18 cellular contexts compared by ENCODE assay signal in genomic region chr10:73043766-73044377, GRCh38. TPM values are rescaled to one million over a fixed set of nuclear protein-coding genes. Genes with fewer than 3 reads are reported as not detected.
A peak's percentile ranks its signal among the peaks of the same experiment; 100 is the strongest.
DNase-seq lines count a peak whose midpoint lies in the region; ATAC-seq, FAIRE-seq and TF ChIP-seq lines count a peak whose summit lies in the region.
"Had no signal": no experiment of that assay in that cellular context is flagged by ENCODE, and none has a peak within 500 bp of the region (broad histone marks: within the 10 kb centered on the region; RNA-seq: fewer than 3 reads in every experiment).

No MANE protein-coding gene starts in this region.

- SMC1A ChIA-PET in GM12878 (lab: Charles Lee; ENCODE audit: uncharacterized antibody, unreplicated experiment) = interaction anchor here (0.8 kb wide), 1 partner anchor 116 kb away, joined by 3 read pairs; no protein-coding TSS in a partner anchor

- H4K20me1 ChIP-seq in GM12878 (ENCODE audit: control insufficient read depth, insufficient read depth) = no peaks in the 10 kb centered on the region

- TF ChIP-seq CTCF in GM12878 (IDR thresholded peaks at IDR 0.05 in 2 of 3, conservative IDR thresholded peaks at IDR 0.05 in 1 of 3; ENCODE audit: control insufficient read depth in 2 of 3, extremely low read depth in 1 of 3, insufficient read depth in 1 of 3, low read depth in 3 of 3, low read length in 3 of 3) (no peak), gastroesophageal sphincter (IDR thresholded peaks at IDR 0.05) (no peak), stomach (IDR thresholded peaks at IDR 0.05) (no peak)
- TF ChIP-seq CTCF in CD4-positive, alpha-beta T cell (IDR thresholded peaks at IDR 0.05) = no peak

- no peaks in the 10 kb centered on the region for H3K9me3 ChIP-seq in GM12878 (replicated peaks; ENCODE audit: control insufficient read depth, insufficient read depth, low read length)
- H3K9me3 ChIP-seq in gastroesophageal sphincter = no peaks in the 10 kb centered on the region
- H3K9me3 ChIP-seq in stomach = no peaks in the 10 kb centered on the region
- no peaks in the 10 kb centered on the region for H3K9me3 ChIP-seq in CD4-positive, alpha-beta T cell (ENCODE audit: control insufficient read depth, low read length)
- H3K9me3 ChIP-seq: lower lobe of right lung, neutrophil, Peyer's patch, thoracic aorta had no signal

- peak overlapping the region; percentile 44 for H3K27ac Mint-ChIP-seq in activated T-cell treated with anti-CD3 and anti-CD28 coated beads, Interleukin-2, amount 50 U/mL, for 72 hours
- no peak overlapping the region for H3K27ac Mint-ChIP-seq in CD4-positive, alpha-beta T cell
- H3K27ac Mint-ChIP-seq: activated CD4-positive, alpha-beta T cell treated with anti-CD3 and anti-CD28 coated beads for 36 hours had no signal

- TSS peak; percentile 4 for BruUV-seq in GM12878 (replicated peaks; lab: Mats Ljungman, UMichigan)

- TF ChIP-seq RAD21 in GM12878 (IDR thresholded peaks at IDR 0.05; ENCODE audit: insufficient read depth, low read depth, low read length) = no peak

- POLR2A ChIA-PET in GM12878 (lab: Charles Lee) = no interaction called here
- POLR2A ChIA-PET in CD4-positive, alpha-beta T cell (lab: Charles Lee) = no interaction called here

- WGBS in GM12878 (ENCODE audit: insufficient coverage, insufficient replicate concordance, low lambda C conversion rate, missing lambda C conversion rate) = 93% methylated on average over 2 of the region's 2 CpGs
- WGBS in gastroesophageal sphincter (ENCODE audit: low coverage in 1 of 2), 2 donors = 21 to 23% methylated on average over 2 of the region's 2 CpGs
- 72 to 93% (median 83%) methylated on average over 2 of the region's 2 CpGs for WGBS in stomach, 5 donors

- no peak for TF ChIP-seq EP300 in GM12878 (IDR thresholded peaks at IDR 0.05; ENCODE audit: borderline replicate concordance in 1 of 2, control insufficient read depth in 1 of 2, low read depth in 2 of 2, low read length in 2 of 2)
- no peak for TF ChIP-seq EP300 in gastroesophageal sphincter (IDR thresholded peaks at IDR 0.05)
- TF ChIP-seq EP300 in stomach (IDR thresholded peaks at IDR 0.05) = no peak

- H3K4me3 ChIP-seq in GM12878 = no peak overlapping the region
- H3K4me3 ChIP-seq in gastroesophageal sphincter = no peak overlapping the region
- H3K4me3 ChIP-seq in stomach = no peak overlapping the region
- H3K4me3 ChIP-seq: lower lobe of right lung, Peyer's patch, thoracic aorta had no signal

- H3K27me3 ChIP-seq in GM12878 (replicated peaks in 1 of 2; ENCODE audit: control insufficient read depth in 2 of 2, insufficient read depth in 2 of 2, low read length in 1 of 2) (no peaks in the 10 kb centered on the region), gastroesophageal sphincter (no peaks in the 10 kb centered on the region), stomach (no peaks in the 10 kb centered on the region)
- no peaks in the 10 kb centered on the region for H3K27me3 ChIP-seq in CD4-positive, alpha-beta T cell (ENCODE audit: control insufficient read depth, insufficient read depth, low read length)
- H3K27me3 ChIP-seq: neutrophil, Peyer's patch had no signal

- H2AFZ ChIP-seq in GM12878 (ENCODE audit: control insufficient read depth, low read depth, low read length) = no peak overlapping the region

- TF ChIP-seq POLR2A in GM12878 (IDR thresholded peaks at IDR 0.05; ENCODE audit: low read depth, low read length) = no peak
- TF ChIP-seq POLR2A in gastroesophageal sphincter (IDR thresholded peaks at IDR 0.05) = no peak
- no peak for TF ChIP-seq POLR2A in stomach (IDR thresholded peaks at IDR 0.05)

- peaks cover 3 to 22% of the 10 kb centered on the region in 2 experiments for H3K36me3 ChIP-seq in GM12878 (ENCODE audit: control insufficient read depth in 2 of 2, insufficient read depth in 2 of 2, low read length in 1 of 2)
- H3K36me3 ChIP-seq in gastroesophageal sphincter = peaks cover 0 to 37% of the 10 kb centered on the region in 2 donors
- H3K36me3 ChIP-seq in stomach = peaks cover 0 to 81% (median 51%) of the 10 kb centered on the region in 4 donors
- H3K36me3 ChIP-seq: thoracic aorta had no signal

- H3K27ac ChIP-seq in GM12878 (ENCODE audit: control insufficient read depth, insufficient read depth) = no peak overlapping the region
- H3K27ac ChIP-seq in gastroesophageal sphincter = peak overlapping the region; percentile 10 to 74 (median 56)
- peak overlapping the region in 3 of 5 donors; percentile 15 to 49 (median 36) for H3K27ac ChIP-seq in stomach
- H3K27ac ChIP-seq in CD4-positive, alpha-beta T cell (ENCODE audit: low read depth, low read length) = no peak overlapping the region
- H3K27ac ChIP-seq: lower lobe of right lung, neutrophil had no signal

- CTCF ChIA-PET in GM12878 (lab: Yijun Ruan, JAX) = no interaction called here
- CTCF ChIA-PET in CD4-positive, alpha-beta T cell (lab: Charles Lee) = no interaction called here

- peaks cover 0 to 15% of the 10 kb centered on the region in 2 donors for H3K36me3 Mint-ChIP-seq in activated T-cell treated with anti-CD3 and anti-CD28 coated beads, Interleukin-2, amount 50 U/mL, for 72 hours (ENCODE audit: insufficient read depth in 2 of 2)
- H3K36me3 Mint-ChIP-seq in CD4-positive, alpha-beta T cell (ENCODE audit: low read depth) = peaks cover 50% of the 10 kb centered on the region

- no peaks in the 10 kb centered on the region for H3K4me1 ChIP-seq in GM12878 (ENCODE audit: control insufficient read depth, insufficient read depth, low read length)
- H3K4me1 ChIP-seq in gastroesophageal sphincter = peaks cover 6 to 22% (median 10%) of the 10 kb centered on the region in 3 donors
- H3K4me1 ChIP-seq in stomach = peaks cover 0 to 15% (median 6%) of the 10 kb centered on the region in 4 donors
- H3K4me1 ChIP-seq: Peyer's patch had no signal

- in situ Hi-C loops in GM12878 (cut with MboI) = no loop called here

- no peak for ATAC-seq in activated T-cell treated with anti-CD3 and anti-CD28 coated beads, Interleukin-2, amount 50 U/mL, for 72 hours (replicated peaks in 1 of 2)
- no peak for ATAC-seq in GM12878
- ATAC-seq in gastroesophageal sphincter = no peak
- ATAC-seq in CD4-positive, alpha-beta T cell (ENCODE audit: poor library complexity) = no peak
- ATAC-seq in HG02588 (IDR thresholded peaks at IDR 0.05; ENCODE audit: unreplicated experiment) = no peak
- ATAC-seq: activated T-cell treated with anti-CD3 and anti-CD28 coated beads, Interleukin-2, amount 50 U/mL, for 4 hours; lower lobe of right lung had no signal

- H3K79me2 ChIP-seq in GM12878 (ENCODE audit: control insufficient read depth, insufficient read depth, low read length) = no peaks in the 10 kb centered on the region

- H3K4me3 Mint-ChIP-seq in activated T-cell treated with anti-CD3 and anti-CD28 coated beads, Interleukin-2, amount 50 U/mL, for 72 hours = no peak overlapping the region
- H3K4me3 Mint-ChIP-seq in CD4-positive, alpha-beta T cell = no peak overlapping the region
- H3K4me3 Mint-ChIP-seq: activated CD4-positive, alpha-beta T cell treated with anti-CD3 and anti-CD28 coated beads for 36 hours; activated T-cell treated with anti-CD3 and anti-CD28 coated beads, Interleukin-2, amount 50 U/mL, for 4 hours had no signal

- H3K4me1 Mint-ChIP-seq in activated T-cell treated with anti-CD3 and anti-CD28 coated beads, Interleukin-2, amount 50 U/mL, for 72 hours (ENCODE audit: low read depth) = peaks cover 7% of the 10 kb centered on the region
- no peaks in the 10 kb centered on the region for H3K4me1 Mint-ChIP-seq in CD4-positive, alpha-beta T cell (ENCODE audit: low read depth)

- no peak overlapping the region for H3K9ac ChIP-seq in GM12878 (ENCODE audit: control insufficient read depth, insufficient read depth, low read length)

- no peaks in the 10 kb centered on the region for H3K9me3 Mint-ChIP-seq in activated T-cell treated with anti-CD3 and anti-CD28 coated beads, Interleukin-2, amount 50 U/mL, for 72 hours
- H3K9me3 Mint-ChIP-seq in CD4-positive, alpha-beta T cell = no peaks in the 10 kb centered on the region
- H3K9me3 Mint-ChIP-seq: activated T-cell treated with anti-CD3 and anti-CD28 coated beads, Interleukin-2, amount 50 U/mL, for 4 hours had no signal

- intact Hi-C loops in GM12878 (cut with micrococcal nuclease; ENCODE audit: unreplicated experiment) (no loop called here), stomach (cut with DNase I; ENCODE audit: low total_unique reads) (no loop called here)
- intact Hi-C loops in CD4-positive, alpha-beta T cell (cut with DNase I, micrococcal nuclease) = no loop called here

- no peak for FAIRE-seq in GM12878 (lab: Jason Lieb, UNC)
- FAIRE-seq: A204.1 had no signal

- no peak for DNase-seq in activated T-cell treated with anti-CD3 and anti-CD28 coated beads, Interleukin-2, amount 50 U/mL, for 72 hours
- DNase-seq in activated T-cell treated with anti-CD3 and anti-CD28 coated beads for 4 hours (no peak), GM12878 (ENCODE audit: low read depth, low spot score) (no peak), stomach (no peak), NCI-H82 treated with DMSO at 0.1 percent for 48 hours (lab: John Stamatoyannopoulos, UW; ENCODE audit: unreplicated experiment) (no peak)
- DNase-seq in CD4-positive, alpha-beta T cell = no peak
- DNase-seq: activated CD4-positive, alpha-beta T cell treated with anti-CD3 and anti-CD28 coated beads for 36 hours; activated T-cell treated with anti-CD3 and anti-CD28 coated beads, Interleukin-2, amount 50 U/mL, for 4 hours; hippocampal formation; lower lobe of right lung; NCI-H524; Peyer's patch; T-helper 2 cell had no signal

- H3K4me2 ChIP-seq in GM12878 (ENCODE audit: control insufficient read depth, insufficient read depth) = no peak overlapping the region

- no peaks in the 10 kb centered on the region for H3K27me3 Mint-ChIP-seq in activated T-cell treated with anti-CD3 and anti-CD28 coated beads, Interleukin-2, amount 50 U/mL, for 72 hours (ENCODE audit: low read depth)
- H3K27me3 Mint-ChIP-seq in CD4-positive, alpha-beta T cell = no peaks in the 10 kb centered on the region
- H3K27me3 Mint-ChIP-seq: activated CD4-positive, alpha-beta T cell treated with anti-CD3 and anti-CD28 coated beads for 36 hours had no signal

- RAD21 ChIA-PET in GM12878 (lab: Charles Lee; ENCODE audit: unreplicated experiment) = no interaction called here

RNA-seq across cellular contexts. Expression of gene P4HA1, which starts 52.8 kb away (rescaled TPM):
- 10 to 100 TPM; 20.5 to 28.8 TPM for total RNA-seq in activated T-cell treated with anti-CD3 and anti-CD28 coated beads, Interleukin-2, amount 50 U/mL, for 72 hours
- total RNA-seq in GM12878 (2013; cell fraction: nucleolus; rRNA removed) = 302 and 308 TPM in 2 replicates
- total RNA-seq in GM12878 (2014; rRNA removed) = 24.9 and 35.0 TPM in 2 replicates
- total RNA-seq in GM12878 (2014; rRNA removed; fragmentation: Illumina TruSeq; extraction: Trizol) = 37.0 and 37.7 TPM in 2 replicates
- 22.4 and 26.5 TPM in 2 replicates for total RNA-seq in GM12878 (2021)
- 75.0 TPM for polyA plus RNA-seq in GM12878 (2011; ENCODE audit: low read depth)
- polyA plus RNA-seq in GM12878 (2011; rRNA removed) = 160 and 283 TPM in 2 replicates
- 36.4 and 65.0 TPM in 2 replicates for polyA plus RNA-seq in GM12878 (2011; cell fraction: cytosol; rRNA removed)
- polyA plus RNA-seq in GM12878 (2011; cell fraction: nucleus; rRNA removed) = 53.7 and 89.3 TPM in 2 replicates
- polyA plus RNA-seq in GM12878 (2012) = 99.3 and 136 TPM in 2 replicates
- 23.3 and 28.2 TPM in 2 replicates for polyA plus RNA-seq in GM12878 (2014; fragmentation: Illumina TruSeq; extraction: Trizol)
- 10 to 100 TPM; 15.0 to 17.6 TPM for polyA plus RNA-seq in GM12878 (2014; fragmentation: Nextera tagmentation; extraction: Ambion mirVana)
- polyA plus RNA-seq in GM12878 (2014; rRNA removed) = 13.5 and 16.0 TPM in 2 replicates
- polyA plus RNA-seq in GM12878 (2016; fragmentation: Nextera tagmentation; extraction: Ambion mirVana) = 10 to 100 TPM; 31.4 to 37.4 TPM
- polyA minus RNA-seq in GM12878 (2011; rRNA and poly(A)+ RNA removed) = 87.3 and 113 TPM in 2 replicates
- 31.3 and 35.0 TPM in 2 replicates for polyA minus RNA-seq in GM12878 (2011; cell fraction: cytosol; rRNA and poly(A)+ RNA removed)
- 51.1 and 53.1 TPM in 2 replicates for polyA minus RNA-seq in GM12878 (2011; cell fraction: nucleus; rRNA and poly(A)+ RNA removed)
- total RNA-seq in gastroesophageal sphincter = 10 to 100 TPM; 23.3 to 36.2 (median 30.4) TPM
- 10 to 100 TPM; 11.7 to 68.3 (median 26.8) TPM for total RNA-seq in stomach
- 10 to 100 TPM in 2 of 3 donors, 1 to 10 TPM in 1; 9.4 to 20.2 (median 10.1) TPM for polyA plus RNA-seq in stomach
- 1 to 10 TPM; 9.0 to 9.1 TPM for total RNA-seq in CD4-positive, alpha-beta T cell

Comparison
In these comparisons a context has a peak if more than half of its experiments do, and no peak if none do; other contexts are left out.
1. H3K27ac ChIP-seq: peak in gastroesophageal sphincter (4 of 4) and stomach (3 of 5); none in GM12878 (single experiment) and CD4-positive, alpha-beta T cell (single experiment).